ENCODE assay signal across 19 cellular contexts in the genomic region with DNA sequence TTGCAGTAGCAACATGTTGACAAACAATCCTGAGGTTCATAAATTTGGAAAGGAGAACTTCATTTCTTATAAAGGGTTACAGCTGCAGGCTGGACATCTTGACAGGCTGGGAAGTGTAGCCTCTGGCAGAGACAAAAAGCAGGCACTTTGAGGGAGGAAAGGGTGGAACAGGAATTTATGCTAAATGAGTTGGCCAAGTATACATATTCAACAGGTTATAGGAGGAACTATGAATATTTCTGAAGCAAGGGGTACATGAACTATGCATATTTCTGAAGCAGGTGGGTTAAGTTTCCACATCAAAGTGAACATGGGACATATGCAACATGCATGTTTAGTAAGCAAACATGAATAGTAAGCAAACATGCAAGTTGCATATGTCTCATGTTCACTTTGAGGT. TPM values are rescaled to one million over a fixed set of nuclear protein-coding genes. Genes with fewer than 3 reads are reported as not detected.
DNase-seq lines count a peak whose midpoint lies in the region; ATAC-seq and TF ChIP-seq lines count a peak whose summit lies in the region.
"Had no signal": no experiment of that assay in that cellular context is flagged by ENCODE, and none has a peak within 500 bp of the region (broad histone marks: within the 10 kb centered on the region; RNA-seq: fewer than 3 reads in every experiment).

No MANE protein-coding gene starts in this region.

- no peaks in the 10 kb centered on the region for H3K36me3 ChIP-seq in vagina
- H3K36me3 ChIP-seq: thyroid gland had no signal

- no peaks in the 10 kb centered on the region for H3K27me3 Mint-ChIP-seq in stimulated activated naive CD8-positive, alpha-beta T cell treated with anti-CD3 and anti-CD28 coated beads, Interleukin-15, Interleukin-2, amounts not matched to agents 100 ng/mL and 50 ng/mL, for 24 hours
- H3K27me3 Mint-ChIP-seq in stimulated activated naive CD8-positive, alpha-beta T cell treated with anti-CD3 and anti-CD28 coated beads, Interleukin-15, amount 100 ng/mL, for 72 hours, result peaks cover 9% of the 10 kb centered on the region

- TF ChIP-seq POLR2A in vagina (IDR thresholded peaks at IDR 0.05), result no peak

- no peaks in the 10 kb centered on the region for H3K27me3 ChIP-seq in vagina
- H3K27me3 ChIP-seq: thyroid gland had no signal

- H3K9me3 Mint-ChIP-seq in stimulated activated naive CD8-positive, alpha-beta T cell treated with anti-CD3 and anti-CD28 coated beads, Interleukin-15, Interleukin-2, amounts not matched to agents 100 ng/mL and 50 ng/mL, for 24 hours, result no peaks in the 10 kb centered on the region
- no peaks in the 10 kb centered on the region for H3K9me3 Mint-ChIP-seq in stimulated activated naive CD8-positive, alpha-beta T cell treated with anti-CD3 and anti-CD28 coated beads, Interleukin-15, amount 100 ng/mL, for 72 hours

- intact Hi-C loops in vagina (cut with DNase I) (loop anchor here (5.0 kb wide), 1 partner anchor 108 kb away; no protein-coding TSS in a partner anchor), posterior cingulate gyrus (cut with DNase I) (no loop called here)

- TF ChIP-seq CTCF in vagina (IDR thresholded peaks at IDR 0.05), result no peak

- H3K4me1 ChIP-seq in vagina, result peaks cover 30% of the 10 kb centered on the region

- peak overlapping the region; percentile 92 for H3K27ac ChIP-seq in epithelial cell of prostate
- H3K27ac ChIP-seq in vagina, result peak overlapping the region; percentile 94
- H3K27ac ChIP-seq: thyroid gland had no signal

- H3K27ac Mint-ChIP-seq in stimulated activated naive CD8-positive, alpha-beta T cell treated with anti-CD3 and anti-CD28 coated beads, Interleukin-15, Interleukin-2, amounts not matched to agents 100 ng/mL and 50 ng/mL, for 24 hours, result peak overlapping the region; percentile 43
- no peak overlapping the region for H3K27ac Mint-ChIP-seq in stimulated activated naive CD8-positive, alpha-beta T cell treated with anti-CD3 and anti-CD28 coated beads, Interleukin-15, amount 100 ng/mL, for 72 hours

- H3K4me3 ChIP-seq in vagina, result no peak overlapping the region
- H3K4me3 ChIP-seq: skin epidermis, thyroid gland had no signal

- DNase-seq in stimulated activated naive CD8-positive, alpha-beta T cell treated with anti-CD3 and anti-CD28 coated beads, Interleukin-15, amount 100 ng/mL, for 72 hours, result no peak
- DNase-seq in OCI-M1 (lab: John Stamatoyannopoulos, UW) (peak; percentile 50), epithelial cell of prostate (ENCODE audit: low read depth, low spot score) (no peak), vagina (ENCODE audit: extremely low spot score in 2 of 2) (no peak), posterior cingulate gyrus (no peak)
- no peak for DNase-seq in NK-92 treated with Interleukin-12 subunit alpha and Interleukin-12 subunit beta, amount 100 ng/mL, for 24 hours (lab: John Stamatoyannopoulos, UW)
- DNase-seq: activated CD4-positive, alpha-beta T cell treated with anti-CD3 and anti-CD28 coated beads for 36 hours; AML-193; cerebellar nuclear complex; foreskin fibroblast; NCI-H1105 treated with DMSO at 0.1 percent for 48 hours; NCI-H774; RPMI8226; stimulated activated CD4-positive, alpha-beta T cell treated with anti-CD3 and anti-CD28 coated beads, Interleukin-4, amount 100 ng/mL, for 4 hours; thyroid gland had no signal

- no peaks in the 10 kb centered on the region for H3K9me3 ChIP-seq in vagina
- H3K9me3 ChIP-seq: thyroid gland had no signal

- no peak for ATAC-seq in stimulated activated naive CD8-positive, alpha-beta T cell treated with anti-CD3 and anti-CD28 coated beads, Interleukin-15, amount 100 ng/mL, for 72 hours
- no peak for ATAC-seq in GM18511 (IDR thresholded peaks at IDR 0.05; ENCODE audit: unreplicated experiment)
- ATAC-seq: activated CD4-positive, alpha-beta T cell treated with anti-CD3 and anti-CD28 coated beads for 36 hours; HCT116 had no signal

- peaks cover 89% of the 10 kb centered on the region for H3K4me1 Mint-ChIP-seq in stimulated activated naive CD8-positive, alpha-beta T cell treated with anti-CD3 and anti-CD28 coated beads, Interleukin-15, Interleukin-2, amounts not matched to agents 100 ng/mL and 50 ng/mL, for 24 hours (ENCODE audit: low read depth)
- H3K4me1 Mint-ChIP-seq in stimulated activated naive CD8-positive, alpha-beta T cell treated with anti-CD3 and anti-CD28 coated beads, Interleukin-15, amount 100 ng/mL, for 72 hours, result peaks cover 66% of the 10 kb centered on the region

- H3K4me3 Mint-ChIP-seq in stimulated activated naive CD8-positive, alpha-beta T cell treated with anti-CD3 and anti-CD28 coated beads, Interleukin-15, Interleukin-2, amounts not matched to agents 100 ng/mL and 50 ng/mL, for 24 hours, result no peak overlapping the region
- H3K4me3 Mint-ChIP-seq in stimulated activated naive CD8-positive, alpha-beta T cell treated with anti-CD3 and anti-CD28 coated beads, Interleukin-15, amount 100 ng/mL, for 72 hours, result no peak overlapping the region
- H3K4me3 Mint-ChIP-seq: activated CD4-positive, alpha-beta T cell treated with anti-CD3 and anti-CD28 coated beads for 36 hours had no signal

- H3K36me3 Mint-ChIP-seq in stimulated activated naive CD8-positive, alpha-beta T cell treated with anti-CD3 and anti-CD28 coated beads, Interleukin-15, Interleukin-2, amounts not matched to agents 100 ng/mL and 50 ng/mL, for 24 hours (ENCODE audit: low read depth), result peaks cover 10% of the 10 kb centered on the region

RNA-seq across cellular contexts. Expression of gene ANTXR2, which starts 1.6 kb away (rescaled TPM):
- 64.6 TPM for total RNA-seq in vagina
